ENCODE assay signal across 9 cellular contexts in the genomic region with DNA sequence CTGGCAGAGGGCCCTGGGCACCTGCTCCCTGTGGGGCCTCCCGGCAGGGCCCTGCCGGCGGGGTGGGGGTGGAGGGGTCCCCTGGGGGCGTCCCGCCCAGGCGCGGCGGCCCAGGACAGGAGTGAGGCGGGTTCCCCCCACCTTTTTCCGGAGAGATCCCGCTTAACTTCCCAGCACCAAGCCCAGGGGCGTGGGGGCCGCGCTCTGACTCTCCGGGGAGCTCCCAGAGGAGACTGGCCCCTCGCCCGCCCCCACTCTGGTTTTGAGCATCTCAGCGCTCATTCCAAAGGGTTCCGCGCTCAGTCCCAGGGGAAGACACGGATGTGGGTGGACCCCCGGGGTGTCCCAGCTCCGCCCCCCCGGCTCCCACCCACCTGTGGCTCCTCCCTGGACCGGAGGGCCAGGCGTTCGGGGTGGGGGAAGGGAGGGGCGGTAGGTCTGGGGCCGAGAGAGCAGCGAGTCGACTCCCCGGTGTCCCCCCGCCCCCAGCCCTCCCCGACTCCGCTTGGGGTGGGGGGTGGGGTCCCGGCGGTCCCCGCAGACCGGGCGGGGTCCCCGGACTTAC. TPM values are rescaled to one million over a fixed set of nuclear protein-coding genes. Genes with fewer than 3 reads are reported as not detected.
DNase-seq lines count a peak whose midpoint lies in the region; FAIRE-seq and TF ChIP-seq lines count a peak whose summit lies in the region.
"Had no signal": no experiment of that assay in that cellular context is flagged by ENCODE, and none has a peak within 500 bp of the region (broad histone marks: within the 10 kb centered on the region; RNA-seq: fewer than 3 reads in every experiment).

No MANE protein-coding gene starts in this region.

- H4K20me1 ChIP-seq in PC-9 (ENCODE audit: insufficient read depth) (no peaks in the 10 kb centered on the region; the same call in 1 of the 2 replicates), hepatocyte (ENCODE audit: insufficient read depth, poor library complexity, severe bottlenecking) (no peaks in the 10 kb centered on the region)

- no peaks in the 10 kb centered on the region for H3K36me3 Mint-ChIP-seq in activated T-helper 1 cell treated with anti-CD3 and anti-CD28 coated beads, Interleukin-12 subunit alpha, Interleukin-12 subunit beta, Interleukin-2, Interleukin-4 antibody, amounts not matched to agents 30 ng/mL and 10 ng/mL and 1 ng/mL, durations not matched to agents 14 hours and 24 hours and 36 hours (ENCODE audit: low read depth)

- 6% methylated on average over 7 of the region's 41 CpGs for WGBS in hepatocyte (ENCODE audit: low lambda C conversion rate, missing lambda C conversion rate)

- no peaks in the 10 kb centered on the region for H3K9me3 ChIP-seq in PC-9 (ENCODE audit: insufficient read depth, low read depth)
- no peaks in the 10 kb centered on the region for H3K9me3 ChIP-seq in hepatocyte (ENCODE audit: low read depth)
- H3K9me3 ChIP-seq in MG63 = no peaks in the 10 kb centered on the region

- H3K4me2 ChIP-seq in PC-9 (peak overlapping the region; percentile 60), hepatocyte (peak overlapping the region; percentile 100)

- peaks cover 6% of the 10 kb centered on the region for H3K27me3 Mint-ChIP-seq in activated T-helper 1 cell treated with anti-CD3 and anti-CD28 coated beads, Interleukin-12 subunit alpha, Interleukin-12 subunit beta, Interleukin-2, Interleukin-4 antibody, amounts not matched to agents 30 ng/mL and 10 ng/mL and 1 ng/mL, durations not matched to agents 14 hours and 24 hours and 36 hours (ENCODE audit: insufficient read depth)

- H3K27ac ChIP-seq in PC-9 (no peak overlapping the region), hepatocyte (no peak overlapping the region)

- no TSS peak for BruUV-seq in PC-9 (replicated peaks; lab: Mats Ljungman, UMichigan)

- H3K27ac Mint-ChIP-seq in activated T-helper 1 cell treated with anti-CD3 and anti-CD28 coated beads, Interleukin-12 subunit alpha, Interleukin-12 subunit beta, Interleukin-2, Interleukin-4 antibody, amounts not matched to agents 30 ng/mL and 10 ng/mL and 1 ng/mL, durations not matched to agents 14 hours and 24 hours and 36 hours = no peak overlapping the region

- no peak for TF ChIP-seq POLR2A in H54 (IDR thresholded peaks at IDR 0.05; ENCODE audit: low read depth, low read length)

- FAIRE-seq in H54 (lab: Jason Lieb, UNC) = no peak
- FAIRE-seq: GM12891 had no signal

- TF ChIP-seq CTCF in PC-9 (conservative IDR thresholded peaks at IDR 0.05) (no peak), hepatocyte (IDR thresholded peaks at IDR 0.05; ENCODE audit: poor library complexity) (no peak), GM10266 (IDR thresholded peaks at IDR 0.05; ENCODE audit: control insufficient read depth, insufficient read depth, low read depth, missing control alignments) (no peak)

- H3K4me1 Mint-ChIP-seq in activated T-helper 1 cell treated with anti-CD3 and anti-CD28 coated beads, Interleukin-12 subunit alpha, Interleukin-12 subunit beta, Interleukin-2, Interleukin-4 antibody, amounts not matched to agents 30 ng/mL and 10 ng/mL and 1 ng/mL, durations not matched to agents 14 hours and 24 hours and 36 hours (ENCODE audit: low read depth) = peaks cover 5% of the 10 kb centered on the region

- H3K4me1 ChIP-seq in PC-9 (replicated peaks; ENCODE audit: insufficient read depth) (no peaks in the 10 kb centered on the region), hepatocyte (ENCODE audit: insufficient read depth) (peaks cover 7% of the 10 kb centered on the region)

- no peaks in the 10 kb centered on the region for H3K36me3 ChIP-seq in PC-9 (ENCODE audit: low read depth)
- H3K36me3 ChIP-seq in hepatocyte (replicated peaks; ENCODE audit: insufficient read depth, low read depth) = no peaks in the 10 kb centered on the region
- H3K36me3 ChIP-seq in MG63 = no peaks in the 10 kb centered on the region

- H3K27me3 ChIP-seq in PC-9 (ENCODE audit: insufficient read depth, low read depth) = peaks cover 39% of the 10 kb centered on the region; the same call in 1 of the 2 replicates
- peaks cover 12% of the 10 kb centered on the region for H3K27me3 ChIP-seq in hepatocyte
- H3K27me3 ChIP-seq in MG63 = peaks cover 6% of the 10 kb centered on the region; the same call in 1 of the 2 replicates

- peaks cover 4% of the 10 kb centered on the region for H3F3A ChIP-seq in PC-9 (ENCODE audit: insufficient read depth, low read depth)

- H3K4me3 ChIP-seq in PC-9 (peak overlapping the region; percentile 36; the same call in 1 of the 2 replicates), hepatocyte (peak overlapping the region; percentile 58), skeletal muscle cell (ENCODE audit: low read depth, low read length) (peak overlapping the region; percentile 31), MG63 (no peak overlapping the region)

- H3K79me2 ChIP-seq in PC-9 (ENCODE audit: low read depth) = no peaks in the 10 kb centered on the region
- no peaks in the 10 kb centered on the region for H3K79me2 ChIP-seq in hepatocyte

- intact Hi-C loops in PC-9 (cut with micrococcal nuclease; ENCODE audit: unreplicated experiment) = no loop called here
- intact Hi-C loops in activated T-helper 1 cell treated with anti-CD3 and anti-CD28 coated beads, Interleukin-12 subunit alpha, Interleukin-12 subunit beta, Interleukin-2, Interleukin-4 antibody, amounts not matched to agents 30 ng/mL and 10 ng/mL and 1 ng/mL, durations not matched to agents 14 hours and 24 hours and 36 hours (cut with micrococcal nuclease) = no loop called here

- H3K9me2 ChIP-seq in PC-9 (ENCODE audit: insufficient read depth) (no peaks in the 10 kb centered on the region), hepatocyte (replicated peaks; ENCODE audit: insufficient read depth) (no peaks in the 10 kb centered on the region)

- H3K4me3 Mint-ChIP-seq in activated T-helper 1 cell treated with anti-CD3 and anti-CD28 coated beads, Interleukin-12 subunit alpha, Interleukin-12 subunit beta, Interleukin-2, Interleukin-4 antibody, amounts not matched to agents 30 ng/mL and 10 ng/mL and 1 ng/mL, durations not matched to agents 14 hours and 24 hours and 36 hours = no peak overlapping the region

- CTCF ChIA-PET in PC-9 (lab: Charles Lee) = no interaction called here

- peak; percentile 74 for DNase-seq in H54 (ENCODE audit: insufficient read length, low spot score)
- DNase-seq in PC-9 = no peak
- no peak for DNase-seq in hepatocyte (ENCODE audit: low spot score)
- no peak for DNase-seq in skeletal muscle cell (ENCODE audit: low read depth)
- no peak for DNase-seq in activated T-helper 1 cell treated with anti-CD3 and anti-CD28 coated beads, Interleukin-12 subunit alpha, Interleukin-12 subunit beta, Interleukin-2, Interleukin-4 antibody, amounts not matched to agents 30 ng/mL and 10 ng/mL and 1 ng/mL, durations not matched to agents 14 hours and 24 hours and 36 hours (ENCODE audit: low spot score)
- no peak for DNase-seq in MG63
- DNase-seq in GM10266 (ENCODE audit: extremely low spot score) = no peak
- no peak for DNase-seq in C1 segment of cervical spinal cord (lab: John Stamatoyannopoulos, UW)

- POLR2A ChIA-PET in PC-9 (lab: Charles Lee; ENCODE audit: unreplicated experiment) = no interaction called here

- no peaks in the 10 kb centered on the region for H3K9me3 Mint-ChIP-seq in activated T-helper 1 cell treated with anti-CD3 and anti-CD28 coated beads, Interleukin-12 subunit alpha, Interleukin-12 subunit beta, Interleukin-2, Interleukin-4 antibody, amounts not matched to agents 30 ng/mL and 10 ng/mL and 1 ng/mL, durations not matched to agents 14 hours and 24 hours and 36 hours

- H2AFZ ChIP-seq in PC-9 = no peak overlapping the region
- H2AFZ ChIP-seq in hepatocyte = no peak overlapping the region

RNA-seq across cellular contexts. Expression of a gene that starts 0.4 kb away (rescaled TPM):
- total RNA-seq in PC-9 (2021) (1.2 and 2.1 TPM in 2 replicates), hepatocyte (1.9 and 3.4 TPM in 2 replicates)
- polyA plus RNA-seq in hepatocyte = 2.7 and 4.6 TPM in 2 replicates
- 0.08 and 0.15 TPM in 2 replicates for total RNA-seq in activated T-helper 1 cell treated with anti-CD3 and anti-CD28 coated beads, Interleukin-12 subunit alpha, Interleukin-12 subunit beta, Interleukin-2, Interleukin-4 antibody, amounts not matched to agents 30 ng/mL and 10 ng/mL and 1 ng/mL, durations not matched to agents 14 hours and 24 hours and 36 hours
- total RNA-seq in MG63 (2014; rRNA removed; shearing (Covaris generic); ENCODE audit: low replicate concordance) = not detected in 2 replicates

RNA-seq across cellular contexts. Expression of a gene that starts 52.3 kb away (rescaled TPM):
- total RNA-seq in PC-9 (2021) = 0.70 and 0.73 TPM in 2 replicates
- 50.3 and 50.8 TPM in 2 replicates for total RNA-seq in hepatocyte
- 111 and 127 TPM in 2 replicates for polyA plus RNA-seq in hepatocyte
- total RNA-seq in activated T-helper 1 cell treated with anti-CD3 and anti-CD28 coated beads, Interleukin-12 subunit alpha, Interleukin-12 subunit beta, Interleukin-2, Interleukin-4 antibody, amounts not matched to agents 30 ng/mL and 10 ng/mL and 1 ng/mL, durations not matched to agents 14 hours and 24 hours and 36 hours = not detected in 2 replicates
- not detected in 2 replicates for total RNA-seq in MG63 (2014; rRNA removed; shearing (Covaris generic); ENCODE audit: low replicate concordance)

Comparison
In these comparisons a context has a peak if more than half of its experiments do, and no peak if none do; other contexts are left out.
1. RNA of a gene that starts 52.3 kb away (total RNA-seq): 50.3 to 50.8 TPM in hepatocyte; 0.70 to 0.73 TPM in PC-9, not detected in activated T-helper 1 cell treated with anti-CD3 and anti-CD28 coated beads, Interleukin-12 subunit alpha, Interleukin-12 subunit beta, Interleukin-2, Interleukin-4 antibody, amounts not matched to agents 30 ng/mL and 10 ng/mL and 1 ng/mL, durations not matched to agents 14 hours and 24 hours and 36 hours and not detected in MG63; every median in the first group is over 10 times any median in the second.